ENCODE assay signal across 29 cellular contexts in the genomic region with DNA sequence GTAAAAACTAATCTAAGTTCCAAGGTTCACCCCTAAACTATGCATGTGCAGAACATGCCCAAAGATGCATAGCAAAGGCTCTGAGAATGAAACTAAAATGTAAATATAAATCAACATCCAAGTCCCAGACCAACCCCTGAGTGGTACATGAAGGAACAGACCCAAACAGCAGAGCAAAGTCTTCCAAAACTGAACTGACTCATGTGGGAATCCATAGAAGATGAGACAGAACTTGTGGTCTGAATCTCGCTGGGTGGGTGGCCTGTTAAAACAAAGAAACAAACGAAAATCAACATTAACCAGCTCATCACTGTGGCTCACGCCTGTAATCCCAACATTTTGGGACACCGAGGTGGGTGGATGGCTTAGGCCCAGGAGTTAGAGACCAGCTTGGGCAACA. TPM values are rescaled to one million over a fixed set of nuclear protein-coding genes. Genes with fewer than 3 reads are reported as not detected.
DNase-seq lines count a peak whose midpoint lies in the region; ATAC-seq, FAIRE-seq and TF ChIP-seq lines count a peak whose summit lies in the region.
"Had no signal": no experiment of that assay in that cellular context is flagged by ENCODE, and none has a peak within 500 bp of the region (broad histone marks: within the 10 kb centered on the region; RNA-seq: fewer than 3 reads in every experiment).

No MANE protein-coding gene starts in this region.

- ATAC-seq in SK-N-SH treated with all-trans-retinoic acid at 6 μM for 48 hours (no peak), HepG2 (no peak), esophagus mucosa (no peak)
- ATAC-seq: upper lobe of right lung had no signal

- TF ChIP-seq EP300 in SK-N-SH (IDR thresholded peaks at IDR 0.05; ENCODE audit: borderline replicate concordance in 1 of 2, low read depth in 1 of 2, low read length in 1 of 2) (no peak), HepG2 (IDR thresholded peaks at IDR 0.05; ENCODE audit: low read depth in 2 of 2, low read length in 2 of 2) (no peak), HepG2 (CRISPR knock-in tag; IDR thresholded peaks at IDR 0.05; ENCODE audit: borderline replicate concordance) (no peak)

- TF ChIP-seq RAD21 in SK-N-SH (IDR thresholded peaks at IDR 0.05; ENCODE audit: low read length) = no peak
- no peak for TF ChIP-seq RAD21 in HepG2 (CRISPR knock-in tag; IDR thresholded peaks at IDR 0.05)

- intact Hi-C loops in HepG2 (cut with micrococcal nuclease; ENCODE audit: unreplicated experiment) = no loop called here

- no peak overlapping the region for H3K4me3 ChIP-seq in SK-N-SH (ENCODE audit: low read depth in 2 of 2, low read length in 1 of 2)
- H3K4me3 ChIP-seq in cardiac fibroblast (replicated peaks in 1 of 2; ENCODE audit: low read depth in 2 of 2, low read length in 2 of 2) = no peak overlapping the region
- no peak overlapping the region for H3K4me3 ChIP-seq in HepG2 (replicated peaks in 1 of 3; ENCODE audit: insufficient read depth in 1 of 3, low read depth in 2 of 3, low read length in 3 of 3)
- H3K4me3 ChIP-seq: BLaER1 treated with 17β-estradiol and CSF1 and Interleukin-3, amounts not matched to agents 10 nM and 100 nM; cardiac muscle cell; left ventricle myocardium inferior; skin epidermis; upper lobe of right lung had no signal

- no peak for FAIRE-seq in HepG2 (lab: Jason Lieb, UNC)

- no peaks in the 10 kb centered on the region for H3K36me3 ChIP-seq in SK-N-SH (replicated peaks in 1 of 2; ENCODE audit: control insufficient read depth in 1 of 2, insufficient read depth in 2 of 2, low read length in 1 of 2)
- H3K36me3 ChIP-seq in HepG2 (replicated peaks in 1 of 2; ENCODE audit: control insufficient read depth in 1 of 2, insufficient read depth in 2 of 2, low read length in 2 of 2) = no peaks in the 10 kb centered on the region
- H3K36me3 ChIP-seq: BLaER1 treated with 17β-estradiol and CSF1 and Interleukin-3, amounts not matched to agents 10 nM and 100 nM; cardiac muscle cell; left ventricle myocardium inferior; upper lobe of right lung had no signal

- POLR2A ChIA-PET in SK-N-SH (lab: Yijun Ruan, JAX) (no interaction called here), HepG2 (lab: Yijun Ruan, JAX) (interaction anchor here (0.8 to 3.1 kb wide), 2 partner anchors 48 to 51 kb away, joined by 3 to 13 read pairs; partner anchors contain the start of gene PREB)

- DNase-seq in SK-N-SH = no peak
- DNase-seq in cardiac fibroblast (ENCODE audit: low read depth in 2 of 2) = peak; percentile 14 to 49
- no peak for DNase-seq in HepG2 (ENCODE audit: low spot score)
- no peak for DNase-seq in activated CD4-positive, alpha-beta T cell treated with anti-CD3 and anti-CD28 coated beads, Interleukin-2, amount 50 U/mL, for 1 hour
- DNase-seq in activated CD4-positive, alpha-beta T cell treated with anti-CD3 and anti-CD28 coated beads, Interleukin-2, amount 50 U/mL, for 4 hours = no peak
- DNase-seq in stimulated activated CD4-positive, alpha-beta T cell treated with anti-CD3 and anti-CD28 coated beads, Interleukin-2, amount 100 ng/mL, for 24 hours = no peak
- DNase-seq: activated CD4-positive, alpha-beta T cell treated with anti-CD3 and anti-CD28 coated beads for 48 hours; activated CD8-positive, alpha-beta memory T cell treated with anti-CD3 and anti-CD28 coated beads, Interleukin-2, amount 50 U/mL, for 48 hours; activated naive CD8-positive, alpha-beta T cell treated with anti-CD3 and anti-CD28 coated beads, Interleukin-2, amount 10 ng/mL, durations not matched to agents 7 days and 5 days; glutamatergic neuron; KBM-7; left ventricle myocardium inferior; MV-4-11; NCI-H187; NCI-H748 treated with DMSO at 0.1 percent for 48 hours; Right ventricle myocardium superior; stimulated activated CD4-positive, alpha-beta T cell treated with anti-CD3 and anti-CD28 coated beads, Interleukin-4, amount 100 ng/mL, for 1 hour; upper lobe of right lung had no signal

- H3F3A ChIP-seq in SK-N-SH (replicated peaks; ENCODE audit: insufficient read depth) = peaks cover 13% of the 10 kb centered on the region

- H3K27me3 ChIP-seq in SK-N-SH (ENCODE audit: insufficient read depth) (no peaks in the 10 kb centered on the region), HepG2 (ENCODE audit: control insufficient read depth in 1 of 2, insufficient read depth in 2 of 2, low read length in 2 of 2) (no peaks in the 10 kb centered on the region)
- H3K27me3 ChIP-seq: BLaER1 treated with 17β-estradiol and CSF1 and Interleukin-3, amounts not matched to agents 10 nM and 100 nM; cardiac muscle cell; upper lobe of right lung had no signal

- in situ Hi-C loops in HepG2 (cut with HindIII; ENCODE audit: extremely low pct_ligation_motif_present, low pct_unique_long_range_greater_than_20kb) = no loop called here

- H3K27ac ChIP-seq in SK-N-SH (ENCODE audit: low read depth in 2 of 2, low read length in 1 of 2) = peak overlapping the region in 1 of 2 experiments; percentile 80; a peak in 2 of 4 replicates
- peak overlapping the region; percentile 94 for H3K27ac ChIP-seq in HepG2 (ENCODE audit: extremely low read length, insufficient read depth, low read length)
- H3K27ac ChIP-seq: 22Rv1; BLaER1 treated with 17β-estradiol and CSF1 and Interleukin-3, amounts not matched to agents 10 nM and 100 nM; cardiac muscle cell; left ventricle myocardium inferior had no signal

- no TSS peak for BruUV-seq in HepG2 (replicated peaks; lab: Mats Ljungman, UMichigan)

- no peak for TF ChIP-seq POLR2A in HepG2 (IDR thresholded peaks at IDR 0.05; ENCODE audit: insufficient read depth in 1 of 2, low read depth in 2 of 2, low read length in 2 of 2)

- WGBS in SK-N-SH (ENCODE audit: low lambda C conversion rate) = 53% methylated on average over 4 of the region's 4 CpGs
- 66% methylated on average over 4 of the region's 4 CpGs for WGBS in HepG2 (ENCODE audit: low lambda C conversion rate)

- H3K9me2 ChIP-seq in SK-N-SH = no peaks in the 10 kb centered on the region

- 0 out of 2 replicates have a peak overlapping the region, but pooled peaks have one; percentile 2 for H3K9ac ChIP-seq in SK-N-SH
- H3K9ac ChIP-seq in HepG2 (ENCODE audit: insufficient read depth, low read depth, low read length) = no peak overlapping the region
- H3K9ac ChIP-seq: BLaER1 treated with 17β-estradiol and CSF1 and Interleukin-3, amounts not matched to agents 10 nM and 100 nM had no signal

- TF ChIP-seq CTCF in SK-N-SH (IDR thresholded peaks at IDR 0.05) = no peak
- TF ChIP-seq CTCF in cardiac fibroblast (IDR thresholded peaks at IDR 0.05; ENCODE audit: low read depth, low read length) = no peak
- TF ChIP-seq CTCF in HepG2 (CRISPR knock-in tag; IDR thresholded peaks at IDR 0.05) = no peak

- CTCF ChIA-PET in SK-N-SH (lab: Yijun Ruan, JAX) (interaction anchor here (0.9 to 7.0 kb wide), 4 partner anchors 9 to 101 kb away, joined by 3 to 57 read pairs (median 8); no protein-coding TSS in a partner anchor), HepG2 (lab: Yijun Ruan, JAX; ENCODE audit: low intra/inter-chr PET ratio, low total read pairs) (no interaction called here)

- H3K4me2 ChIP-seq in SK-N-SH (peak overlapping the region; percentile 3; the same call in 1 of the 2 replicates), HepG2 (ENCODE audit: low read depth, low read length) (no peak overlapping the region)
- H3K4me2 ChIP-seq: BLaER1 treated with 17β-estradiol and CSF1 and Interleukin-3, amounts not matched to agents 10 nM and 100 nM had no signal

- peak overlapping the region; percentile 47 for H2AFZ ChIP-seq in SK-N-SH (ENCODE audit: low read depth)
- no peak overlapping the region for H2AFZ ChIP-seq in HepG2 (ENCODE audit: low read length)

- H3K4me1 ChIP-seq in SK-N-SH (ENCODE audit: control insufficient read depth in 1 of 2, insufficient read depth in 2 of 2, low read depth in 1 of 2, low read length in 1 of 2) (peaks cover 3 to 39% of the 10 kb centered on the region in 2 experiments; a peak in 3 of 4 replicates), HepG2 (ENCODE audit: insufficient read depth, low read length) (peaks cover 97% of the 10 kb centered on the region)

- no peaks in the 10 kb centered on the region for H4K20me1 ChIP-seq in SK-N-SH (ENCODE audit: insufficient read depth)
- no peaks in the 10 kb centered on the region for H4K20me1 ChIP-seq in HepG2 (ENCODE audit: insufficient read depth, low read length)
- H4K20me1 ChIP-seq: BLaER1 treated with 17β-estradiol and CSF1 and Interleukin-3, amounts not matched to agents 10 nM and 100 nM had no signal

- H3K79me2 ChIP-seq in SK-N-SH (ENCODE audit: insufficient read depth) = no peaks in the 10 kb centered on the region
- no peaks in the 10 kb centered on the region for H3K79me2 ChIP-seq in HepG2 (ENCODE audit: insufficient read depth, low read length)

- H3K9me3 ChIP-seq in SK-N-SH (no peaks in the 10 kb centered on the region), HepG2 (ENCODE audit: low read length) (no peaks in the 10 kb centered on the region)
- H3K9me3 ChIP-seq: BLaER1 treated with 17β-estradiol and CSF1 and Interleukin-3, amounts not matched to agents 10 nM and 100 nM; left ventricle myocardium inferior; upper lobe of right lung had no signal

RNA-seq across cellular contexts. Expression of gene ATRAID, which starts 29.5 kb away (rescaled TPM):
- 289 and 366 TPM in 2 replicates for polyA plus RNA-seq in SK-N-SH (2012; rRNA removed)
- 252 and 306 TPM in 2 replicates for polyA plus RNA-seq in SK-N-SH (2012; cell fraction: cytosol; rRNA removed)
- polyA plus RNA-seq in SK-N-SH (2012; cell fraction: nucleus; rRNA removed) = 129 and 161 TPM in 2 replicates
- 130 and 207 TPM in 2 replicates for total RNA-seq in HepG2 (2016; rRNA removed; fragmentation: Illumina TruSeq; extraction: Trizol)
- 237 and 301 TPM in 2 replicates for total RNA-seq in HepG2 (2016; cell fraction: cytosol; rRNA removed; fragmentation: Illumina TruSeq; extraction: Trizol; ENCODE audit: low read depth)
- total RNA-seq in HepG2 (2016; cell fraction: insoluble cytoplasmic fraction; rRNA removed; fragmentation: Illumina TruSeq; extraction: Trizol) = 124 and 208 TPM in 2 replicates
- 240 and 276 TPM in 2 replicates for total RNA-seq in HepG2 (2016; cell fraction: membrane; rRNA removed; fragmentation: Illumina TruSeq; extraction: Trizol)
- 132 and 154 TPM in 2 replicates for total RNA-seq in HepG2 (2016; cell fraction: nucleus; rRNA removed; fragmentation: Illumina TruSeq; extraction: Trizol)
- 280 and 382 TPM in 2 replicates for polyA plus RNA-seq in HepG2 (2011; rRNA removed)
- polyA plus RNA-seq in HepG2 (2011; cell fraction: cytosol; rRNA removed) = 388 and 397 TPM in 2 replicates
- 165 and 172 TPM in 2 replicates for polyA plus RNA-seq in HepG2 (2011; cell fraction: nucleus; rRNA removed)
- 120 and 153 TPM in 2 replicates for polyA plus RNA-seq in HepG2 (2012)
- 273 and 357 TPM in 2 replicates for polyA plus RNA-seq in HepG2 (2016; cell fraction: cytosol; fragmentation: Illumina TruSeq; extraction: Trizol; ENCODE audit: low read depth)
- 125 and 139 TPM in 2 replicates for polyA plus RNA-seq in HepG2 (2016; cell fraction: insoluble cytoplasmic fraction; fragmentation: Illumina TruSeq; extraction: Trizol; ENCODE audit: low read depth)
- polyA plus RNA-seq in HepG2 (2016; cell fraction: membrane; fragmentation: Illumina TruSeq; extraction: Trizol; ENCODE audit: low read depth) = 241 and 285 TPM in 2 replicates
- polyA plus RNA-seq in HepG2 (2016; cell fraction: nucleus; fragmentation: Illumina TruSeq; extraction: Trizol; ENCODE audit: insufficient read depth, low read depth) = 232 and 249 TPM in 2 replicates
- polyA minus RNA-seq in HepG2 (2011; rRNA and poly(A)+ RNA removed; ENCODE audit: low replicate concordance) = 164 and 175 TPM in 2 replicates
- polyA minus RNA-seq in HepG2 (2011; cell fraction: cytosol; rRNA and poly(A)+ RNA removed) = 98.3 and 110 TPM in 2 replicates
- 161 and 181 TPM in 2 replicates for polyA minus RNA-seq in HepG2 (2011; cell fraction: nucleus; rRNA and poly(A)+ RNA removed)
- 75.0 TPM for total RNA-seq in esophagus mucosa

RNA-seq across cellular contexts. Expression of gene SLC5A6, which starts 29.7 kb away (rescaled TPM):
- polyA plus RNA-seq in SK-N-SH (2012; rRNA removed) (75.7 and 85.0 TPM in 2 replicates), HepG2 (2011; rRNA removed) (417 and 462 TPM in 2 replicates)
- polyA plus RNA-seq in SK-N-SH (2012; cell fraction: cytosol; rRNA removed) = 29.5 and 43.5 TPM in 2 replicates
- 247 and 249 TPM in 2 replicates for polyA plus RNA-seq in SK-N-SH (2012; cell fraction: nucleus; rRNA removed)
- total RNA-seq in HepG2 (2016; rRNA removed; fragmentation: Illumina TruSeq; extraction: Trizol) (73.9 and 135 TPM in 2 replicates), esophagus mucosa (15.6 TPM)
- 30.4 and 34.3 TPM in 2 replicates for total RNA-seq in HepG2 (2016; cell fraction: cytosol; rRNA removed; fragmentation: Illumina TruSeq; extraction: Trizol; ENCODE audit: low read depth)
- total RNA-seq in HepG2 (2016; cell fraction: insoluble cytoplasmic fraction; rRNA removed; fragmentation: Illumina TruSeq; extraction: Trizol) = 73.5 and 136 TPM in 2 replicates
- 79.1 and 85.5 TPM in 2 replicates for total RNA-seq in HepG2 (2016; cell fraction: membrane; rRNA removed; fragmentation: Illumina TruSeq; extraction: Trizol)
- 134 and 158 TPM in 2 replicates for total RNA-seq in HepG2 (2016; cell fraction: nucleus; rRNA removed; fragmentation: Illumina TruSeq; extraction: Trizol)
- polyA plus RNA-seq in HepG2 (2011; cell fraction: cytosol; rRNA removed) = 356 and 373 TPM in 2 replicates
- 1,568 and 1,774 TPM in 2 replicates for polyA plus RNA-seq in HepG2 (2011; cell fraction: nucleus; rRNA removed)
- polyA plus RNA-seq in HepG2 (2012) = 192 and 216 TPM in 2 replicates
- polyA plus RNA-seq in HepG2 (2016; cell fraction: cytosol; fragmentation: Illumina TruSeq; extraction: Trizol; ENCODE audit: low read depth) = 27.4 and 30.4 TPM in 2 replicates
- 63.2 and 70.8 TPM in 2 replicates for polyA plus RNA-seq in HepG2 (2016; cell fraction: insoluble cytoplasmic fraction; fragmentation: Illumina TruSeq; extraction: Trizol; ENCODE audit: low read depth)
- polyA plus RNA-seq in HepG2 (2016; cell fraction: membrane; fragmentation: Illumina TruSeq; extraction: Trizol; ENCODE audit: low read depth) = 56.1 and 58.9 TPM in 2 replicates
- polyA plus RNA-seq in HepG2 (2016; cell fraction: nucleus; fragmentation: Illumina TruSeq; extraction: Trizol; ENCODE audit: insufficient read depth, low read depth) = 255 and 265 TPM in 2 replicates
- 193 and 937 TPM in 2 replicates for polyA minus RNA-seq in HepG2 (2011; rRNA and poly(A)+ RNA removed; ENCODE audit: low replicate concordance)
- 155 and 193 TPM in 2 replicates for polyA minus RNA-seq in HepG2 (2011; cell fraction: cytosol; rRNA and poly(A)+ RNA removed)
- 359 and 416 TPM in 2 replicates for polyA minus RNA-seq in HepG2 (2011; cell fraction: nucleus; rRNA and poly(A)+ RNA removed)

RNA-seq across cellular contexts. Expression of gene TCF23, which starts 33.5 kb away (rescaled TPM):
- polyA plus RNA-seq in SK-N-SH (2012; rRNA removed) = not detected in 2 replicates
- not detected in 2 replicates for polyA plus RNA-seq in SK-N-SH (2012; cell fraction: cytosol; rRNA removed)
- 0.01 TPM in 1 of 2 replicates, not detected in the other for polyA plus RNA-seq in SK-N-SH (2012; cell fraction: nucleus; rRNA removed)
- 0.02 and 0.04 TPM in 2 replicates for total RNA-seq in HepG2 (2016; rRNA removed; fragmentation: Illumina TruSeq; extraction: Trizol)
- not detected in 2 replicates for total RNA-seq in HepG2 (2016; cell fraction: cytosol; rRNA removed; fragmentation: Illumina TruSeq; extraction: Trizol; ENCODE audit: low read depth)
- total RNA-seq in HepG2 (2016; cell fraction: insoluble cytoplasmic fraction; rRNA removed; fragmentation: Illumina TruSeq; extraction: Trizol) = 0.15 TPM in 1 of 2 replicates, not detected in the other
- total RNA-seq in HepG2 (2016; cell fraction: membrane; rRNA removed; fragmentation: Illumina TruSeq; extraction: Trizol) = not detected in 2 replicates
- not detected in 2 replicates for total RNA-seq in HepG2 (2016; cell fraction: nucleus; rRNA removed; fragmentation: Illumina TruSeq; extraction: Trizol)
- 1.4 TPM in 2 replicates for polyA plus RNA-seq in HepG2 (2011; rRNA removed)
- 0.98 and 1.1 TPM in 2 replicates for polyA plus RNA-seq in HepG2 (2011; cell fraction: cytosol; rRNA removed)
- polyA plus RNA-seq in HepG2 (2011; cell fraction: nucleus; rRNA removed) = 1.7 and 2.0 TPM in 2 replicates
- 0.80 and 1.5 TPM in 2 replicates for polyA plus RNA-seq in HepG2 (2012)
- polyA plus RNA-seq in HepG2 (2016; cell fraction: cytosol; fragmentation: Illumina TruSeq; extraction: Trizol; ENCODE audit: low read depth) = not detected in 2 replicates
- not detected in 2 replicates for polyA plus RNA-seq in HepG2 (2016; cell fraction: insoluble cytoplasmic fraction; fragmentation: Illumina TruSeq; extraction: Trizol; ENCODE audit: low read depth)
- polyA plus RNA-seq in HepG2 (2016; cell fraction: membrane; fragmentation: Illumina TruSeq; extraction: Trizol; ENCODE audit: low read depth) = not detected in 2 replicates
- 0.12 TPM in 1 of 2 replicates, not detected in the other for polyA plus RNA-seq in HepG2 (2016; cell fraction: nucleus; fragmentation: Illumina TruSeq; extraction: Trizol; ENCODE audit: insufficient read depth, low read depth)
- 1.3 TPM in 1 of 2 replicates, not detected in the other for polyA minus RNA-seq in HepG2 (2011; rRNA and poly(A)+ RNA removed; ENCODE audit: low replicate concordance)
- polyA minus RNA-seq in HepG2 (2011; cell fraction: cytosol; rRNA and poly(A)+ RNA removed) = 0.49 and 0.70 TPM in 2 replicates
- 0.52 and 0.62 TPM in 2 replicates for polyA minus RNA-seq in HepG2 (2011; cell fraction: nucleus; rRNA and poly(A)+ RNA removed)
- not detected for total RNA-seq in esophagus mucosa
- total RNA-seq: activated naive CD8-positive, alpha-beta T cell treated with anti-CD3 and anti-CD28 coated beads, Interleukin-2, amount 10 ng/mL, durations not matched to agents 7 days and 5 days; cardiac muscle cell; dermis microvascular lymphatic vessel endothelial cell; neural crest cell; progenitor cell of endocrine pancreas; Right ventricle myocardium superior; upper lobe of right lung had no signal
- polyA plus RNA-seq: cardiac muscle cell had no signal

RNA-seq across cellular contexts. Expression of gene CAD, which starts 34.8 kb away (rescaled TPM):
- polyA plus RNA-seq in SK-N-SH (2012; rRNA removed) (29.3 and 47.6 TPM in 2 replicates), HepG2 (2011; rRNA removed) (37.0 and 43.1 TPM in 2 replicates)
- 10.9 and 19.6 TPM in 2 replicates for polyA plus RNA-seq in SK-N-SH (2012; cell fraction: cytosol; rRNA removed)
- polyA plus RNA-seq in SK-N-SH (2012; cell fraction: nucleus; rRNA removed) = 120 and 198 TPM in 2 replicates
- total RNA-seq in HepG2 (2016; rRNA removed; fragmentation: Illumina TruSeq; extraction: Trizol) (21.5 and 21.7 TPM in 2 replicates), esophagus mucosa (26.7 TPM)
- 10.8 and 11.1 TPM in 2 replicates for total RNA-seq in HepG2 (2016; cell fraction: cytosol; rRNA removed; fragmentation: Illumina TruSeq; extraction: Trizol; ENCODE audit: low read depth)
- total RNA-seq in HepG2 (2016; cell fraction: insoluble cytoplasmic fraction; rRNA removed; fragmentation: Illumina TruSeq; extraction: Trizol) = 16.3 and 22.5 TPM in 2 replicates
- total RNA-seq in HepG2 (2016; cell fraction: membrane; rRNA removed; fragmentation: Illumina TruSeq; extraction: Trizol) = 11.0 and 11.4 TPM in 2 replicates
- 33.1 and 40.6 TPM in 2 replicates for total RNA-seq in HepG2 (2016; cell fraction: nucleus; rRNA removed; fragmentation: Illumina TruSeq; extraction: Trizol)
- polyA plus RNA-seq in HepG2 (2011; cell fraction: cytosol; rRNA removed) = 15.7 and 25.3 TPM in 2 replicates
- polyA plus RNA-seq in HepG2 (2011; cell fraction: nucleus; rRNA removed) = 233 and 267 TPM in 2 replicates
- 31.5 and 37.5 TPM in 2 replicates for polyA plus RNA-seq in HepG2 (2012)
- 5.5 and 5.9 TPM in 2 replicates for polyA plus RNA-seq in HepG2 (2016; cell fraction: cytosol; fragmentation: Illumina TruSeq; extraction: Trizol; ENCODE audit: low read depth)
- polyA plus RNA-seq in HepG2 (2016; cell fraction: insoluble cytoplasmic fraction; fragmentation: Illumina TruSeq; extraction: Trizol; ENCODE audit: low read depth) = 19.5 and 31.5 TPM in 2 replicates
- 11.5 and 14.8 TPM in 2 replicates for polyA plus RNA-seq in HepG2 (2016; cell fraction: membrane; fragmentation: Illumina TruSeq; extraction: Trizol; ENCODE audit: low read depth)
- 63.8 and 69.6 TPM in 2 replicates for polyA plus RNA-seq in HepG2 (2016; cell fraction: nucleus; fragmentation: Illumina TruSeq; extraction: Trizol; ENCODE audit: insufficient read depth, low read depth)
- polyA minus RNA-seq in HepG2 (2011; rRNA and poly(A)+ RNA removed; ENCODE audit: low replicate concordance) = 159 and 251 TPM in 2 replicates
- 44.5 and 51.3 TPM in 2 replicates for polyA minus RNA-seq in HepG2 (2011; cell fraction: cytosol; rRNA and poly(A)+ RNA removed)
- polyA minus RNA-seq in HepG2 (2011; cell fraction: nucleus; rRNA and poly(A)+ RNA removed) = 140 and 150 TPM in 2 replicates

RNA-seq across cellular contexts. Expression of gene PRR30, which starts 43.1 kb away (rescaled TPM):
- polyA plus RNA-seq in SK-N-SH (2012; rRNA removed) (not detected in 2 replicates), HepG2 (2011; rRNA removed) (not detected in 2 replicates)
- not detected in 2 replicates for polyA plus RNA-seq in SK-N-SH (2012; cell fraction: cytosol; rRNA removed)
- polyA plus RNA-seq in SK-N-SH (2012; cell fraction: nucleus; rRNA removed) = not detected in 2 replicates
- total RNA-seq in HepG2 (2016; rRNA removed; fragmentation: Illumina TruSeq; extraction: Trizol) (not detected in 2 replicates), esophagus mucosa (not detected)
- total RNA-seq in HepG2 (2016; cell fraction: cytosol; rRNA removed; fragmentation: Illumina TruSeq; extraction: Trizol; ENCODE audit: low read depth) = not detected in 2 replicates
- not detected in 2 replicates for total RNA-seq in HepG2 (2016; cell fraction: insoluble cytoplasmic fraction; rRNA removed; fragmentation: Illumina TruSeq; extraction: Trizol)
- not detected in 2 replicates for total RNA-seq in HepG2 (2016; cell fraction: membrane; rRNA removed; fragmentation: Illumina TruSeq; extraction: Trizol)
- total RNA-seq in HepG2 (2016; cell fraction: nucleus; rRNA removed; fragmentation: Illumina TruSeq; extraction: Trizol) = not detected in 2 replicates
- polyA plus RNA-seq in HepG2 (2011; cell fraction: cytosol; rRNA removed) = not detected in 2 replicates
- not detected in 2 replicates for polyA plus RNA-seq in HepG2 (2011; cell fraction: nucleus; rRNA removed)
- not detected in 2 replicates for polyA plus RNA-seq in HepG2 (2012)
- not detected in 2 replicates for polyA plus RNA-seq in HepG2 (2016; cell fraction: cytosol; fragmentation: Illumina TruSeq; extraction: Trizol; ENCODE audit: low read depth)
- polyA plus RNA-seq in HepG2 (2016; cell fraction: insoluble cytoplasmic fraction; fragmentation: Illumina TruSeq; extraction: Trizol; ENCODE audit: low read depth) = not detected in 2 replicates
- polyA plus RNA-seq in HepG2 (2016; cell fraction: membrane; fragmentation: Illumina TruSeq; extraction: Trizol; ENCODE audit: low read depth) = not detected in 2 replicates
- not detected in 2 replicates for polyA plus RNA-seq in HepG2 (2016; cell fraction: nucleus; fragmentation: Illumina TruSeq; extraction: Trizol; ENCODE audit: insufficient read depth, low read depth)
- polyA minus RNA-seq in HepG2 (2011; rRNA and poly(A)+ RNA removed; ENCODE audit: low replicate concordance) = not detected in 2 replicates
- polyA minus RNA-seq in HepG2 (2011; cell fraction: cytosol; rRNA and poly(A)+ RNA removed) = not detected in 2 replicates
- not detected in 2 replicates for polyA minus RNA-seq in HepG2 (2011; cell fraction: nucleus; rRNA and poly(A)+ RNA removed)
- total RNA-seq: activated naive CD8-positive, alpha-beta T cell treated with anti-CD3 and anti-CD28 coated beads, Interleukin-2, amount 10 ng/mL, durations not matched to agents 7 days and 5 days; cardiac muscle cell; dermis microvascular lymphatic vessel endothelial cell; left ventricle myocardium inferior; mucosa of gallbladder; neural crest cell; OCI-LY7; progenitor cell of endocrine pancreas; Right ventricle myocardium superior; upper lobe of right lung had no signal
- polyA plus RNA-seq: cardiac muscle cell had no signal

Comparison
In these comparisons a context has a peak if more than half of its experiments do, and no peak if none do; other contexts are left out.
1. DNase-seq: peak in cardiac fibroblast (2 of 2); none in SK-N-SH (single experiment), HepG2 (single experiment), activated CD4-positive, alpha-beta T cell treated with anti-CD3 and anti-CD28 coated beads, Interleukin-2, amount 50 U/mL, for 1 hour (single experiment), activated CD4-positive, alpha-beta T cell treated with anti-CD3 and anti-CD28 coated beads, Interleukin-2, amount 50 U/mL, for 4 hours (0 of 2) and stimulated activated CD4-positive, alpha-beta T cell treated with anti-CD3 and anti-CD28 coated beads, Interleukin-2, amount 100 ng/mL, for 24 hours (0 of 2).
2. Of the 25 proteins assayed by ChIP-seq in both HepG2 and SK-N-SH: peak only in HepG2: FOSL2; only in SK-N-SH: none; in both: none; in neither: 24.